1 cellular context compared by ENCODE assay signal in the genomic region with DNA sequence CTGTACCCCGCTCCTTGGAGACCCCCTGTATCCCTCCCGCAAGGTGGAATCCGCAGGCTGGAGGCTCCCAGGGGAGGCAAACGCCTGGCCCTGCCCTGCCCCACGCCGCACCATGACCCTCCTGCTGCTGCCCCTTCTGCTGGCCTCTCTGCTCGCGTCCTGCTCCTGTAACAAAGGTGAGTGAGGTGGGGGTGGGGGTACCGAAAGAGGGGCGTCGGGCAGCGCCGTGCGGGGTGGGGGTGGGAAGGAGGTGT.
A peak's percentile ranks its signal among the peaks of the same experiment; 100 is the strongest.
TF ChIP-seq lines count a peak whose summit lies in the region.

No MANE protein-coding gene starts in this region.

TF ChIP-seq in GM12878, 131 proteins besides CTCF, POLR2A, EP300 and RAD21:
- TF ChIP-seq BCL3 (IDR thresholded peaks at IDR 0.05; ENCODE audit: borderline replicate concordance, insufficient read depth, low read depth, low read length, poor library complexity, severe bottlenecking) (peak; percentile 18), MYB (IDR thresholded peaks at IDR 0.05; ENCODE audit: borderline replicate concordance, low read depth, low read length) (no peak)
